Comparison of ENCODE assay signal across 9 cellular contexts in the genomic region with DNA sequence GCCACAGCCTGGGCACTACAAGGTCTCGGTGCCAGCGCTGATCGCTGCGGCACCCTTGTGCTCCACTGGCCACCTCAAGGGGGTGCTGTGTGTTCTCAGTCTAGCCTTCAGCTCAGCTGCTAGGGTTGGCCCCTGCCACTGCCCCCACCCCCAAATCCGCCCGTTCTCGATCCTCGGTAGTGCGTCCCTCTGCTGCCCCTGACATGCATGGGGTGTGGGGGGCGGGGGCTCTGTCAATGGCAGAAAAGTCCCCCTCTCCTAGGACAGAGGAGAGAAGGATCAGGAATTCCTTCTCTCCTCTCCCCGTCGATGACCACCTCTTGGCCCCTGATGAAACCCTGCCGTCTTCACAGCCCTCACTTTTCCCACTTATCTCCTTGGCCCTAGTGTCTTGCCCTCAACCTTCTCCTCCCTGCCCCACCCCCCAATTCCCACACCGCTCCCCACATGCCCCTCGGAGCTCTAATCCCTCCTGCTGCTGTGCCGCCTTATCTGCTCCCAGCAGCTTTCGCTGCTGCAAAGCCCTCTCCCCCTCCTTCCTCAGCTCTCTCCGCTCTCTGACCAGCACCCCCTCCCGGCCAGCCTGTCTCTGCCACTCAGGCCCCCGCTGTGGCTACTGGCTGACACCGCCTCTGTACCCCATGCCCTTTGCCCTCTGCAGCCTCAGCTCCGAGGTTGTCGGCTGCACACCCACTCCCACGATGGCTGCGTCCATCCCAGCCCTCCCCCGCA. TPM values are rescaled to one million over a fixed set of nuclear protein-coding genes. Genes with fewer than 3 reads are reported as not detected.
DNase-seq lines count a peak whose midpoint lies in the region; ATAC-seq and TF ChIP-seq lines count a peak whose summit lies in the region.
"Had no signal": no experiment of that assay in that cellular context is flagged by ENCODE, and none has a peak within 500 bp of the region (broad histone marks: within the 10 kb centered on the region; RNA-seq: fewer than 3 reads in every experiment).

No MANE protein-coding gene starts in this region.

- H3K4me2 ChIP-seq in HCT116 (ENCODE audit: low read length): peak overlapping the region; percentile 37

- peak; percentile 90 for ATAC-seq in HCT116
- peak; percentile 76 for ATAC-seq in activated B cell treated with CpG ODN at 0.5 μM for 24 hours (ENCODE audit: low read depth)

- BruUV-seq in HCT116 (replicated peaks; lab: Mats Ljungman, UMichigan): no TSS peak

- H3K27ac ChIP-seq in HCT116 (ENCODE audit: low read depth, low read length) (no peak overlapping the region), coronary artery (peak overlapping the region in 1 of 2 donors; percentile 17)
- H3K27ac ChIP-seq: epithelial cell of prostate had no signal

- peaks cover 49% of the 10 kb centered on the region for H3K27me3 Mint-ChIP-seq in activated B cell treated with CpG ODN at 0.5 μM for 24 hours

- no peaks in the 10 kb centered on the region for H3K9me2 ChIP-seq in HCT116 (ENCODE audit: insufficient read depth)

- H3K36me3 ChIP-seq in ES-I3 (ENCODE audit: insufficient read depth, low read length): no peaks in the 10 kb centered on the region
- H3K36me3 ChIP-seq in HCT116 (ENCODE audit: control insufficient read depth in 1 of 2, insufficient read depth in 2 of 2, low read length in 2 of 2): no peaks in the 10 kb centered on the region; a peak in 1 of 4 replicates

- H3K36me3 Mint-ChIP-seq in activated B cell treated with CpG ODN at 0.5 μM for 24 hours (ENCODE audit: low read depth): peaks cover 20% of the 10 kb centered on the region

- DNase-seq in HCT116 (ENCODE audit: low read depth, low spot score) (no peak), NCI-H1694 treated with DMSO at 0.1 percent for 48 hours (lab: John Stamatoyannopoulos, UW) (peak; percentile 89), activated B cell treated with CpG ODN at 0.5 μM for 24 hours (peak; percentile 37), coronary artery (ENCODE audit: low spot score) (no peak), left kidney (ENCODE audit: low read depth, low spot score) (peak; percentile 85), foreskin melanocyte (no peak)
- DNase-seq in stimulated activated CD8-positive, alpha-beta memory T cell treated with anti-CD3 and anti-CD28 coated beads, Interleukin-12 subunit alpha, Interleukin-12 subunit beta, amount 100 ng/mL, for 1 hour (ENCODE audit: low read depth): peak; percentile 33

- intact Hi-C loops in HCT116 (cut with micrococcal nuclease): no loop called here
- intact Hi-C loops in activated B cell treated with CpG ODN at 0.5 μM for 24 hours (cut with micrococcal nuclease): loop anchor here (1.0 to 2.0 kb wide), 3 partner anchors 12 to 31 kb away; partner anchors contain the start of gene GMPPA

- H3K27me3 ChIP-seq in HCT116 (ENCODE audit: insufficient read depth, low read length): no peaks in the 10 kb centered on the region

- H3K9ac ChIP-seq in ES-I3 (ENCODE audit: low read depth, low read length): peak overlapping the region; percentile 53
- H3K9ac ChIP-seq in HCT116 (ENCODE audit: low read length): no peak overlapping the region; the same call in 1 of the 2 replicates

- peak; percentile 70 for TF ChIP-seq RAD21 in HCT116 (IDR thresholded peaks at IDR 0.05; ENCODE audit: low read depth)

- no peak overlapping the region for H2AFZ ChIP-seq in HCT116 (ENCODE audit: low read depth, low read length, poor library complexity, severe bottlenecking)

- no peaks in the 10 kb centered on the region for H3K9me3 Mint-ChIP-seq in activated B cell treated with CpG ODN at 0.5 μM for 24 hours

- CTCF ChIA-PET in HCT116 (lab: Charles Lee) (interaction anchor here (0.5 to 4.4 kb wide), 10 partner anchors 8 to 223 kb away, joined by 3 to 56 read pairs (median 7); partner anchors contain the start of gene GMPPA), activated B cell treated with CpG ODN at 0.5 μM for 24 hours (lab: Charles Lee) (interaction anchor here (0.7 to 3.4 kb wide), 7 partner anchors 10 to 179 kb away, joined by 3 to 16 read pairs (median 4); partner anchors contain the start of genes CHPF, GMPPA and TMEM198)

- H4K20me1 ChIP-seq in HCT116 (ENCODE audit: insufficient read depth): no peaks in the 10 kb centered on the region

- H3K9me3 ChIP-seq in ES-I3 (ENCODE audit: control insufficient read depth, insufficient read depth, low read length) (no peaks in the 10 kb centered on the region), HCT116 (ENCODE audit: control insufficient read depth in 1 of 2, insufficient read depth in 1 of 2, low read depth in 1 of 2, low read length in 2 of 2) (no peaks in the 10 kb centered on the region)

- H3K4me1 Mint-ChIP-seq in activated B cell treated with CpG ODN at 0.5 μM for 24 hours: peaks cover 22% of the 10 kb centered on the region

- no peaks in the 10 kb centered on the region for H3K79me2 ChIP-seq in HCT116 (ENCODE audit: insufficient read depth, low read length)

- RAD21 ChIA-PET in HCT116 (lab: Charles Lee; ENCODE audit: low non-redundant PET in 1 of 2, low total read pairs in 2 of 2, uncharacterized antibody in 2 of 2, unreplicated experiment in 2 of 2): interaction anchor here (1.5 to 1.6 kb wide), 2 partner anchors 20 kb away, joined by 10 read pairs; no protein-coding TSS in a partner anchor

- TF ChIP-seq CTCF in HCT116 (IDR thresholded peaks at IDR 0.05 in 2 of 3, conservative IDR thresholded peaks at IDR 0.05 in 1 of 3; ENCODE audit: borderline replicate concordance in 1 of 3, insufficient read depth in 1 of 3, low read depth in 2 of 3, low read length in 2 of 3): peak; percentile 59 to 91 (median 80); a peak in 5 of 6 replicates
- no peak for TF ChIP-seq CTCF in activated B cell treated with CpG ODN at 0.5 μM for 24 hours (IDR thresholded peaks at IDR 0.05)
- TF ChIP-seq CTCF in coronary artery (IDR thresholded peaks at IDR 0.05): peak; percentile 51

- no peak overlapping the region for H3K27ac Mint-ChIP-seq in activated B cell treated with CpG ODN at 0.5 μM for 24 hours

- POLR2A ChIA-PET in HCT116 (lab: Charles Lee) (interaction anchor here (0.7 to 1.4 kb wide), 4 partner anchors 10 to 20 kb away, joined by 3 to 5 read pairs (median 4); partner anchors contain the start of gene GMPPA), activated B cell treated with CpG ODN at 0.5 μM for 24 hours (lab: Charles Lee) (interaction anchor here (1.9 kb wide), 1 partner anchor 11 kb away, joined by 7 read pairs; the partner anchor contains the start of gene GMPPA)

- no peak for TF ChIP-seq POLR2A in HCT116 (IDR thresholded peaks at IDR 0.05; ENCODE audit: borderline replicate concordance, extremely low read depth, insufficient read depth, insufficient read length)

- peak overlapping the region; percentile 38 for H3K4me3 Mint-ChIP-seq in activated B cell treated with CpG ODN at 0.5 μM for 24 hours

- peaks cover 53% of the 10 kb centered on the region for H3K4me1 ChIP-seq in ES-I3 (ENCODE audit: insufficient read depth, low read length)
- peaks cover 0 to 19% of the 10 kb centered on the region in 2 experiments; a peak in 2 of 4 replicates for H3K4me1 ChIP-seq in HCT116 (ENCODE audit: control insufficient read depth in 1 of 2, insufficient read depth in 2 of 2, low read length in 2 of 2)

- H3K4me3 ChIP-seq in HCT116 (replicated peaks in 1 of 2; ENCODE audit: low read depth in 1 of 2, low read length in 2 of 2) (0 out of 4 replicates have a peak overlapping the region, but pooled peaks of 1 of the 2 experiments have one; percentile 2), coronary artery (peak overlapping the region; percentile 65)

TF ChIP-seq in HCT116, 20 proteins besides CTCF, POLR2A, EP300 and RAD21:
- TF ChIP-seq JUND (IDR thresholded peaks at IDR 0.05) (no peak), SRF (IDR thresholded peaks at IDR 0.05; ENCODE audit: low read depth) (no peak), CBX3 (IDR thresholded peaks at IDR 0.05; ENCODE audit: low read depth) (no peak), POLR2AphosphoS5 (IDR thresholded peaks at IDR 0.05; ENCODE audit: low read depth, low read length) (peak; percentile 23; the same call in 1 of the 2 replicates)

RNA-seq across cellular contexts. Expression of gene ASIC4, which starts 4.3 kb away (rescaled TPM):
- total RNA-seq in HCT116 (2021; ENCODE audit: unreplicated experiment) (2.1 TPM), activated B cell treated with CpG ODN at 0.5 μM for 24 hours (0.15 TPM in 1 of 2 replicates, not detected in the other)
- polyA plus RNA-seq in HCT116 (2012): 1.3 and 1.9 TPM in 2 replicates

RNA-seq across cellular contexts. Expression of gene GMPPA, which starts 11.3 kb away (rescaled TPM):
- 71.8 TPM for total RNA-seq in HCT116 (2021; ENCODE audit: unreplicated experiment)
- 78.5 and 89.8 TPM in 2 replicates for polyA plus RNA-seq in HCT116 (2012)
- 32.9 and 33.0 TPM in 2 replicates for total RNA-seq in activated B cell treated with CpG ODN at 0.5 μM for 24 hours

RNA-seq across cellular contexts. Expression of gene CHPF, which starts 33.7 kb away (rescaled TPM):
- total RNA-seq in HCT116 (2021; ENCODE audit: unreplicated experiment) (228 TPM), activated B cell treated with CpG ODN at 0.5 μM for 24 hours (4.1 and 4.7 TPM in 2 replicates)
- 315 and 347 TPM in 2 replicates for polyA plus RNA-seq in HCT116 (2012)

RNA-seq across cellular contexts. Expression of gene TMEM198, which starts 33.9 kb away (rescaled TPM):
- total RNA-seq in HCT116 (2021; ENCODE audit: unreplicated experiment) (2.1 TPM), activated B cell treated with CpG ODN at 0.5 μM for 24 hours (0.86 and 1.2 TPM in 2 replicates)
- 1.9 and 2.0 TPM in 2 replicates for polyA plus RNA-seq in HCT116 (2012)

Comparison
In these comparisons a context has a peak if more than half of its experiments do, and no peak if none do; other contexts are left out.
1. DNase-seq: peak in NCI-H1694 treated with DMSO at 0.1 percent for 48 hours (single experiment), activated B cell treated with CpG ODN at 0.5 μM for 24 hours (single experiment), left kidney (single experiment) and stimulated activated CD8-positive, alpha-beta memory T cell treated with anti-CD3 and anti-CD28 coated beads, Interleukin-12 subunit alpha, Interleukin-12 subunit beta, amount 100 ng/mL, for 1 hour (single experiment); none in HCT116 (single experiment), coronary artery (single experiment) and foreskin melanocyte (single experiment).
2. RNA of gene CHPF, which starts 33.7 kb away (total RNA-seq): 228 TPM in HCT116 (single experiment); 4.1 to 4.7 TPM in activated B cell treated with CpG ODN at 0.5 μM for 24 hours; every median in the first group is over 10 times any median in the second.